Comparison of ENCODE assay signal across 22 cellular contexts in genomic region chr14:102351023-102351422, GRCh38. TPM values are rescaled to one million over a fixed set of nuclear protein-coding genes. Genes with fewer than 3 reads are reported as not detected.
A peak's percentile ranks its signal among the peaks of the same experiment; 100 is the strongest.
DNase-seq lines count a peak whose midpoint lies in the region; ATAC-seq and TF ChIP-seq lines count a peak whose summit lies in the region.
"Had no signal": no experiment of that assay in that cellular context is flagged by ENCODE, and none has a peak within 500 bp of the region (broad histone marks: within the 10 kb centered on the region; RNA-seq: fewer than 3 reads in every experiment).

No MANE protein-coding gene starts in this region.

- H3K27me3 ChIP-seq in heart right ventricle, result no peaks in the 10 kb centered on the region
- no peaks in the 10 kb centered on the region for H3K27me3 ChIP-seq in neuronal stem cell (ENCODE audit: control insufficient read depth in 3 of 3, insufficient read depth in 3 of 3, low read depth in 1 of 3, low read length in 3 of 3)
- no peaks in the 10 kb centered on the region for H3K27me3 ChIP-seq in thymus (ENCODE audit: control insufficient read depth, insufficient read depth)
- H3K27me3 ChIP-seq: breast epithelium had no signal

- H2BK120ac ChIP-seq in neuronal stem cell (ENCODE audit: low read depth, low read length), result no peak overlapping the region

- 60 to 71% methylated on average over 10 of the region's 10 CpGs for WGBS in heart right ventricle, 2 donors
- WGBS in neuronal stem cell (ENCODE audit: extremely low coverage in 2 of 2, insufficient read length in 2 of 2, insufficient replicate concordance in 1 of 2), 2 donors, result no CpG with 5 or more reads among the region's 10 CpGs
- WGBS in thymus, result 98% methylated on average over 10 of the region's 10 CpGs

- no peaks in the 10 kb centered on the region for H3K9me3 Mint-ChIP-seq in activated T-cell treated with anti-CD3 and anti-CD28 coated beads, Interleukin-2, amount 50 U/mL, for 72 hours
- H3K9me3 Mint-ChIP-seq: activated naive CD8-positive, alpha-beta T cell treated with anti-CD3 and anti-CD28 coated beads for 36 hours; immature natural killer cell; memory B cell; naive thymus-derived CD4-positive, alpha-beta T cell had no signal

- peaks cover 2 to 22% of the 10 kb centered on the region in 2 donors for H3K36me3 Mint-ChIP-seq in activated T-cell treated with anti-CD3 and anti-CD28 coated beads, Interleukin-2, amount 50 U/mL, for 72 hours (ENCODE audit: insufficient read depth in 2 of 2)

- no peak overlapping the region for H4K8ac ChIP-seq in neuronal stem cell (ENCODE audit: low read depth, low read length)

- no peak overlapping the region for H2AFZ ChIP-seq in neuronal stem cell (ENCODE audit: low read length)

- H2BK12ac ChIP-seq in neuronal stem cell (ENCODE audit: low read length), result no peak overlapping the region

- no peak overlapping the region for H2BK15ac ChIP-seq in neuronal stem cell (ENCODE audit: low read length)

- H2AK5ac ChIP-seq in neuronal stem cell (ENCODE audit: low read depth, low read length), result no peak overlapping the region

- peak overlapping the region; percentile 70 for H3K9ac ChIP-seq in neuronal stem cell (ENCODE audit: low read depth, low read length, poor library complexity)

- peak overlapping the region in 9 of 10 donors; percentile 33 to 87 (median 65) for H3K27ac ChIP-seq in heart right ventricle
- H3K27ac ChIP-seq in neuronal stem cell (replicated peaks; ENCODE audit: low read length), result no peak overlapping the region
- H3K27ac ChIP-seq in thymus (ENCODE audit: low read depth), result peak overlapping the region; percentile 21

- no peak overlapping the region for H3K23ac ChIP-seq in neuronal stem cell (ENCODE audit: low read depth, low read length, poor library complexity)

- H3K4me3 ChIP-seq in heart right ventricle, result peak overlapping the region in 1 of 10 donors; percentile 30
- H3K4me3 ChIP-seq in neuronal stem cell (ENCODE audit: low read length in 2 of 2), result peak overlapping the region in 1 of 2 donors; percentile 6
- H3K4me3 ChIP-seq in thymus (ENCODE audit: low read length), result no peak overlapping the region
- H3K4me3 ChIP-seq in mucosa of descending colon, result no peak overlapping the region
- H3K4me3 ChIP-seq: breast epithelium, skin epidermis had no signal

- H3K4ac ChIP-seq in neuronal stem cell (ENCODE audit: low read length), result no peak overlapping the region

- no peak overlapping the region for H2BK5ac ChIP-seq in neuronal stem cell (ENCODE audit: low read length)

- H3K4me3 Mint-ChIP-seq in activated T-cell treated with anti-CD3 and anti-CD28 coated beads, Interleukin-2, amount 50 U/mL, for 72 hours, result no peak overlapping the region
- H3K4me3 Mint-ChIP-seq: activated naive CD8-positive, alpha-beta T cell treated with anti-CD3 and anti-CD28 coated beads for 36 hours; B cell; immature natural killer cell; memory B cell; naive thymus-derived CD4-positive, alpha-beta T cell had no signal

- no peak for DNase-seq in activated T-cell treated with anti-CD3 and anti-CD28 coated beads, Interleukin-2, amount 50 U/mL, for 72 hours
- DNase-seq in activated T-cell treated with anti-CD3 and anti-CD28 coated beads for 4 hours, result no peak
- DNase-seq in heart right ventricle, result peak; percentile 28 to 70
- no peak for DNase-seq in neuronal stem cell (ENCODE audit: low spot score)
- DNase-seq in mucosa of descending colon, result no peak
- DNase-seq in iPS-NIHi11 (ENCODE audit: low spot score), result no peak
- DNase-seq: activated naive CD8-positive, alpha-beta T cell treated with anti-CD3 and anti-CD28 coated beads for 36 hours; Caco-2; effector CD8-positive, alpha-beta T cell; immature natural killer cell; KBM-7; naive thymus-derived CD4-positive, alpha-beta T cell; NCI-H1694; NCI-H2171 treated with DMSO at 0.1 percent for 48 hours; NCI-H69; stimulated activated naive CD4-positive, alpha-beta T cell treated with Interleukin-2 at 50 U/mL for 16 hours had no signal

- no peak for TF ChIP-seq CTCF in heart right ventricle (IDR thresholded peaks at IDR 0.05)
- no peak for TF ChIP-seq CTCF in mucosa of descending colon (IDR thresholded peaks at IDR 0.05)

- H3K27me3 Mint-ChIP-seq in activated T-cell treated with anti-CD3 and anti-CD28 coated beads, Interleukin-2, amount 50 U/mL, for 72 hours (ENCODE audit: low read depth), result no peaks in the 10 kb centered on the region
- H3K27me3 Mint-ChIP-seq: activated naive CD8-positive, alpha-beta T cell treated with anti-CD3 and anti-CD28 coated beads for 36 hours; B cell; memory B cell; naive thymus-derived CD4-positive, alpha-beta T cell had no signal

- no peak overlapping the region for H3K14ac ChIP-seq in neuronal stem cell (ENCODE audit: low read length)

- no peaks in the 10 kb centered on the region for H3K79me1 ChIP-seq in neuronal stem cell (ENCODE audit: low read depth, low read length)

- H3K18ac ChIP-seq in neuronal stem cell (ENCODE audit: low read length), result no peak overlapping the region

- peak overlapping the region; percentile 28 for H3K27ac Mint-ChIP-seq in activated T-cell treated with anti-CD3 and anti-CD28 coated beads, Interleukin-2, amount 50 U/mL, for 72 hours
- H3K27ac Mint-ChIP-seq: activated naive CD8-positive, alpha-beta T cell treated with anti-CD3 and anti-CD28 coated beads for 36 hours; B cell; immature natural killer cell; memory B cell had no signal

- no peak overlapping the region for H3K4me2 ChIP-seq in neuronal stem cell (ENCODE audit: insufficient read depth, low read length, poor library complexity, severe bottlenecking)

- H4K91ac ChIP-seq in neuronal stem cell (ENCODE audit: low read depth, low read length, poor library complexity), result no peak overlapping the region

- H3K4me1 ChIP-seq in heart right ventricle (peaks cover 0 to 29% (median 19%) of the 10 kb centered on the region in 9 donors), neuronal stem cell (ENCODE audit: control insufficient read depth in 2 of 2, insufficient read depth in 1 of 2, low read depth in 1 of 2, low read length in 2 of 2) (no peaks in the 10 kb centered on the region), thymus (ENCODE audit: control insufficient read depth, insufficient read depth, low read length) (no peaks in the 10 kb centered on the region), mucosa of descending colon (ENCODE audit: low read depth) (no peaks in the 10 kb centered on the region)
- H3K4me1 ChIP-seq: breast epithelium, Caco-2 had no signal

- H3K36me3 ChIP-seq in heart right ventricle (peaks cover 0 to 96% (median 72%) of the 10 kb centered on the region in 9 donors), neuronal stem cell (replicated peaks in 1 of 2; ENCODE audit: control insufficient read depth in 2 of 2, insufficient read depth in 2 of 2, low read length in 2 of 2) (peaks cover 9 to 82% of the 10 kb centered on the region in 2 donors), thymus (ENCODE audit: control insufficient read depth, insufficient read depth) (peaks cover 44% of the 10 kb centered on the region), mucosa of descending colon (ENCODE audit: low read depth) (no peaks in the 10 kb centered on the region)
- H3K36me3 ChIP-seq: breast epithelium had no signal

- H3K4me1 Mint-ChIP-seq in activated T-cell treated with anti-CD3 and anti-CD28 coated beads, Interleukin-2, amount 50 U/mL, for 72 hours (ENCODE audit: low read depth), result no peaks in the 10 kb centered on the region
- H3K4me1 Mint-ChIP-seq: B cell, immature natural killer cell had no signal

- no peak for ATAC-seq in activated T-cell treated with anti-CD3 and anti-CD28 coated beads, Interleukin-2, amount 50 U/mL, for 72 hours (replicated peaks in 1 of 2)
- ATAC-seq in heart right ventricle, result peak; percentile 56 to 92 (median 86)
- no peak for ATAC-seq in HG03108 (IDR thresholded peaks at IDR 0.05; ENCODE audit: unreplicated experiment)
- no peak for ATAC-seq in mucosa of descending colon
- ATAC-seq: naive thymus-derived CD4-positive, alpha-beta T cell had no signal

- intact Hi-C loops in heart right ventricle (cut with DNase I), result no loop called here
- intact Hi-C loops in mucosa of descending colon (cut with DNase I, micrococcal nuclease), result no loop called here

- no peaks in the 10 kb centered on the region for H3K9me3 ChIP-seq in heart right ventricle
- H3K9me3 ChIP-seq in neuronal stem cell (replicated peaks in 1 of 2; ENCODE audit: control insufficient read depth in 2 of 2, insufficient read depth in 1 of 2, low read depth in 1 of 2, low read length in 2 of 2), result no peaks in the 10 kb centered on the region
- no peaks in the 10 kb centered on the region for H3K9me3 ChIP-seq in thymus (ENCODE audit: control insufficient read depth)
- no peaks in the 10 kb centered on the region for H3K9me3 ChIP-seq in mucosa of descending colon
- H3K9me3 ChIP-seq: breast epithelium, Caco-2 had no signal

RNA-seq across cellular contexts. Expression of gene CINP, which starts 11.7 kb away (rescaled TPM):
- 10 to 100 TPM; 40.6 to 43.0 TPM for total RNA-seq in activated T-cell treated with anti-CD3 and anti-CD28 coated beads, Interleukin-2, amount 50 U/mL, for 72 hours
- total RNA-seq in heart right ventricle (10 to 100 TPM; 26.6 to 36.7 (median 31.0) TPM), mucosa of descending colon (10 to 100 TPM; 23.3 to 31.0 (median 26.7) TPM)
- polyA plus RNA-seq in heart right ventricle (10 to 100 TPM; 40.8 to 46.0 TPM), thymus (33.4 TPM)
- polyA plus RNA-seq in neuronal stem cell (2013, experiment 1 of 2), result 28.4 TPM
- 26.9 TPM for polyA plus RNA-seq in neuronal stem cell (2013, experiment 2 of 2)

RNA-seq across cellular contexts. Expression of gene TECPR2, which starts 11.7 kb away (rescaled TPM):
- total RNA-seq in activated T-cell treated with anti-CD3 and anti-CD28 coated beads, Interleukin-2, amount 50 U/mL, for 72 hours, result 1 to 10 TPM; 8.7 to 9.7 TPM
- total RNA-seq in heart right ventricle (10 to 100 TPM; 20.1 to 34.2 (median 25.3) TPM), mucosa of descending colon (10 to 100 TPM; 11.2 to 33.5 (median 21.2) TPM)
- polyA plus RNA-seq in heart right ventricle (1 to 10 TPM; 6.8 to 6.9 TPM), thymus (8.3 TPM)
- 7.9 TPM for polyA plus RNA-seq in neuronal stem cell (2013, experiment 1 of 2)
- polyA plus RNA-seq in neuronal stem cell (2013, experiment 2 of 2), result 6.8 TPM

RNA-seq across cellular contexts. Expression of gene ZNF839, which starts 31.5 kb away (rescaled TPM):
- 10 to 100 TPM; 18.1 to 21.5 TPM for total RNA-seq in activated T-cell treated with anti-CD3 and anti-CD28 coated beads, Interleukin-2, amount 50 U/mL, for 72 hours
- total RNA-seq in heart right ventricle (10 to 100 TPM in 1 of 10 donors, 1 to 10 TPM in 9; 7.0 to 12.8 (median 8.4) TPM), mucosa of descending colon (10 to 100 TPM in 1 of 3 donors, 1 to 10 TPM in 2; 9.5 to 12.4 (median 9.7) TPM)
- polyA plus RNA-seq in heart right ventricle (10 to 100 TPM in 1 of 2 donors, 1 to 10 TPM in 1; 3.8 to 13.4 TPM), thymus (18.8 TPM)
- 8.2 TPM for polyA plus RNA-seq in neuronal stem cell (2013, experiment 1 of 2)
- polyA plus RNA-seq in neuronal stem cell (2013, experiment 2 of 2), result 8.3 TPM

RNA-seq across cellular contexts. Expression of gene MOK, which starts 46.1 kb away (rescaled TPM):
- total RNA-seq in activated T-cell treated with anti-CD3 and anti-CD28 coated beads, Interleukin-2, amount 50 U/mL, for 72 hours, result 1 to 10 TPM; 2.8 to 5.7 TPM
- total RNA-seq in heart right ventricle (10 to 100 TPM in 4 of 10 donors, 1 to 10 TPM in 6; 6.6 to 15.5 (median 9.5) TPM), mucosa of descending colon (10 to 100 TPM in 1 of 3 donors, 1 to 10 TPM in 2; 6.2 to 11.2 (median 7.4) TPM)
- polyA plus RNA-seq in heart right ventricle (10 to 100 TPM; 17.6 to 19.8 TPM), thymus (9.0 TPM)
- polyA plus RNA-seq in neuronal stem cell (2013, experiment 1 of 2), result 9.5 TPM
- polyA plus RNA-seq in neuronal stem cell (2013, experiment 2 of 2), result 9.4 TPM

Comparison
In these comparisons a context has a peak if more than half of its experiments do, and no peak if none do; other contexts are left out.
1. ATAC-seq: peak in heart right ventricle (8 of 8); none in activated T-cell treated with anti-CD3 and anti-CD28 coated beads, Interleukin-2, amount 50 U/mL, for 72 hours (0 of 2), HG03108 (single experiment) and mucosa of descending colon (single experiment).
2. DNase-seq: peak in heart right ventricle (2 of 2); none in activated T-cell treated with anti-CD3 and anti-CD28 coated beads, Interleukin-2, amount 50 U/mL, for 72 hours (0 of 2), activated T-cell treated with anti-CD3 and anti-CD28 coated beads for 4 hours (single experiment), neuronal stem cell (single experiment), mucosa of descending colon (0 of 3) and iPS-NIHi11 (single experiment).